In genomic region chr2:88283886-88284511, GRCh38 we compare ENCODE assay signal across 19 cellular contexts.
"Had no signal": no experiment of that assay in that cellular context is flagged by ENCODE, and none has a peak within 500 bp of the region (broad histone marks: within the 10 kb centered on the region; RNA-seq: fewer than 3 reads in every experiment).

No MANE protein-coding gene starts in this region.

- ATAC-seq: left lobe of liver; naive thymus-derived CD8-positive, alpha-beta T cell; stimulated activated naive B cell treated with anti-CD40 and anti-IgM and Interleukin-4, amounts not matched to agents 10 μg/mL and 1 μg/mL and 100 μg/mL, for 72 hours; upper lobe of right lung had no signal

- H3K9me3 Mint-ChIP-seq: effector memory CD8-positive, alpha-beta T cell; naive thymus-derived CD8-positive, alpha-beta T cell; stimulated activated naive B cell treated with anti-CD40 and anti-IgM and Interleukin-4, amounts not matched to agents 10 μg/mL and 1 μg/mL and 100 μg/mL, for 72 hours; stimulated activated naive CD8-positive, alpha-beta T cell treated with anti-CD3 and anti-CD28 coated beads, Interleukin-15, Interleukin-2, amounts not matched to agents 100 ng/mL and 50 ng/mL, for 24 hours had no signal

- H3K4me1 ChIP-seq: parathyroid adenoma, right atrium auricular region, sigmoid colon, transverse colon, uterus had no signal

- H3K27ac ChIP-seq: esophagus squamous epithelium, parathyroid adenoma, right atrium auricular region, sigmoid colon, transverse colon, upper lobe of right lung, uterus had no signal

- H3K27me3 ChIP-seq: right atrium auricular region, uterus had no signal

- H3K4me3 ChIP-seq: esophagus squamous epithelium, right atrium auricular region, sigmoid colon, transverse colon, upper lobe of right lung, uterus had no signal

- H3K4me1 Mint-ChIP-seq: stimulated activated naive B cell treated with anti-CD40 and anti-IgM and Interleukin-4, amounts not matched to agents 10 μg/mL and 1 μg/mL and 100 μg/mL, for 72 hours had no signal

- DNase-seq: cerebellar nuclear complex; cortex of kidney; effector memory CD8-positive, alpha-beta T cell; erythroblast; esophagus squamous epithelium; head of caudate nucleus; naive thymus-derived CD8-positive, alpha-beta T cell; nephron progenitor cell; occipital lobe; sigmoid colon; stimulated activated naive B cell treated with anti-CD40 and anti-IgM and Interleukin-4, amounts not matched to agents 10 μg/mL and 1 μg/mL and 100 μg/mL, for 72 hours; transverse colon; upper lobe of right lung; uterus had no signal

- H3K9me3 ChIP-seq: esophagus squamous epithelium, right atrium auricular region, sigmoid colon, transverse colon, upper lobe of right lung, uterus had no signal

- H3K36me3 ChIP-seq: esophagus squamous epithelium, right atrium auricular region, sigmoid colon, transverse colon, upper lobe of right lung, uterus had no signal

- H3K36me3 Mint-ChIP-seq: naive thymus-derived CD8-positive, alpha-beta T cell; stimulated activated naive B cell treated with anti-CD40 and anti-IgM and Interleukin-4, amounts not matched to agents 10 μg/mL and 1 μg/mL and 100 μg/mL, for 72 hours had no signal

- H3K27ac Mint-ChIP-seq: naive thymus-derived CD8-positive, alpha-beta T cell; nephron progenitor cell; progenitor cell of endocrine pancreas; stimulated activated naive B cell treated with anti-CD40 and anti-IgM and Interleukin-4, amounts not matched to agents 10 μg/mL and 1 μg/mL and 100 μg/mL, for 72 hours; stimulated activated naive CD8-positive, alpha-beta T cell treated with anti-CD3 and anti-CD28 coated beads, Interleukin-15, Interleukin-2, amounts not matched to agents 100 ng/mL and 50 ng/mL, for 24 hours had no signal

- H3K4me3 Mint-ChIP-seq: effector memory CD8-positive, alpha-beta T cell; naive thymus-derived CD8-positive, alpha-beta T cell; nephron progenitor cell; stimulated activated naive B cell treated with anti-CD40 and anti-IgM and Interleukin-4, amounts not matched to agents 10 μg/mL and 1 μg/mL and 100 μg/mL, for 72 hours; stimulated activated naive CD8-positive, alpha-beta T cell treated with anti-CD3 and anti-CD28 coated beads, Interleukin-15, Interleukin-2, amounts not matched to agents 100 ng/mL and 50 ng/mL, for 24 hours had no signal
